ENCODE assay signal across 41 cellular contexts in genomic region chr17:46898364-46898763, GRCh38. TPM values are rescaled to one million over a fixed set of nuclear protein-coding genes. Genes with fewer than 3 reads are reported as not detected.
"Had no signal": no experiment of that assay in that cellular context is flagged by ENCODE, and none has a peak within 500 bp of the region (broad histone marks: within the 10 kb centered on the region; RNA-seq: fewer than 3 reads in every experiment).

No MANE protein-coding gene starts in this region.

- H3K36me3 Mint-ChIP-seq: activated CD8-positive, alpha-beta memory T cell treated with anti-CD3 and anti-CD28 coated beads, Interleukin-2, amount 10 ng/mL, durations not matched to agents 7 days and 5 days; activated naive CD4-positive, alpha-beta T cell treated with anti-CD3 and anti-CD28 coated beads, Interleukin-2, amount 50 U/mL, for 72 hours; activated naive CD8-positive, alpha-beta T cell treated with anti-CD3 and anti-CD28 coated beads for 36 hours had no signal

- FAIRE-seq: astrocyte, TTC549 had no signal

- H3K27ac Mint-ChIP-seq: activated CD4-positive, alpha-beta memory T cell treated with anti-CD3 and anti-CD28 coated beads, Interleukin-2, amount 10 ng/mL, durations not matched to agents 7 days and 5 days; activated CD4-positive, alpha-beta T cell treated with anti-CD3 and anti-CD28 coated beads for 36 hours; activated CD4-positive, alpha-beta T cell treated with anti-CD3 and anti-CD28 coated beads, Interleukin-2, amount 10 ng/mL, durations not matched to agents 7 days and 5 days; activated CD8-positive, alpha-beta memory T cell treated with anti-CD3 and anti-CD28 coated beads, Interleukin-2, amount 10 ng/mL, durations not matched to agents 7 days and 5 days; activated CD8-positive, alpha-beta T cell treated with anti-CD3 and anti-CD28 coated beads, Interleukin-2, amount 10 ng/mL, durations not matched to agents 7 days and 5 days; activated naive CD4-positive, alpha-beta T cell treated with anti-CD3 and anti-CD28 coated beads for 36 hours; activated naive CD4-positive, alpha-beta T cell treated with anti-CD3 and anti-CD28 coated beads, Interleukin-2, amount 50 U/mL, for 72 hours; activated naive CD8-positive, alpha-beta T cell treated with anti-CD3 and anti-CD28 coated beads for 36 hours; activated T-cell treated with anti-CD3 and anti-CD28 coated beads, Interleukin-2, amount 50 U/mL, for 72 hours; activated T-helper 1 cell treated with anti-CD3 and anti-CD28 coated beads, Interleukin-12 subunit alpha, Interleukin-12 subunit beta, Interleukin-2, Interleukin-4 antibody, amounts not matched to agents 30 ng/mL and 10 ng/mL and 1 ng/mL, durations not matched to agents 14 hours and 24 hours and 36 hours; activated T-helper 17 cell treated with anti-CD3 and anti-CD28 coated beads, Interleukin-2, amount 50 U/mL, for 72 hours; T-helper 1 cell treated with Interleukin-12 subunit alpha and Interleukin-12 subunit beta and Interleukin-4 antibody, amounts not matched to agents 30 μg/mL and 1 μg/mL, for 36 hours; T-helper 2 cell treated with Interferon-gamma antibody and Interleukin-4, amounts not matched to agents 5 μg/mL and 100 μg/mL, for 36 hours had no signal

- H3K9me3 Mint-ChIP-seq: activated CD4-positive, alpha-beta memory T cell treated with anti-CD3 and anti-CD28 coated beads, Interleukin-2, amount 10 ng/mL, durations not matched to agents 7 days and 5 days; activated CD4-positive, alpha-beta T cell treated with anti-CD3 and anti-CD28 coated beads, Interleukin-2, amount 10 ng/mL, durations not matched to agents 7 days and 5 days; activated naive CD4-positive, alpha-beta T cell treated with anti-CD3 and anti-CD28 coated beads, Interleukin-2, amount 50 U/mL, for 72 hours; activated naive CD8-positive, alpha-beta T cell treated with anti-CD3 and anti-CD28 coated beads for 36 hours; activated T-cell treated with anti-CD3 and anti-CD28 coated beads, Interleukin-2, amount 50 U/mL, for 72 hours; activated T-helper 1 cell treated with anti-CD3 and anti-CD28 coated beads, Interleukin-12 subunit alpha, Interleukin-12 subunit beta, Interleukin-2, Interleukin-4 antibody, amounts not matched to agents 30 ng/mL and 10 ng/mL and 1 ng/mL, durations not matched to agents 14 hours and 24 hours and 36 hours; activated T-helper 17 cell treated with anti-CD3 and anti-CD28 coated beads, Interleukin-2, amount 50 U/mL, for 72 hours; central memory CD8-positive, alpha-beta T cell; T-helper 1 cell treated with Interleukin-12 subunit alpha and Interleukin-12 subunit beta and Interleukin-4 antibody, amounts not matched to agents 30 μg/mL and 1 μg/mL, for 36 hours; T-helper 2 cell treated with Interferon-gamma antibody and Interleukin-4, amounts not matched to agents 5 μg/mL and 100 μg/mL, for 36 hours had no signal

- H3K4me1 ChIP-seq: adrenal gland, breast epithelium had no signal

- H3K27ac ChIP-seq: adrenal gland, body of pancreas, brain microvascular endothelial cell, breast epithelium, VCaP had no signal

- ATAC-seq: activated CD4-positive, alpha-beta T cell treated with anti-CD3 and anti-CD28 coated beads for 36 hours; activated CD4-positive, CD25-positive, alpha-beta regulatory T cell treated with anti-CD3 and anti-CD28 coated beads, Interleukin-2, amount 50 U/mL, for 24 hours; activated CD8-positive, alpha-beta memory T cell treated with anti-CD3 and anti-CD28 coated beads, Interleukin-2, amount 10 ng/mL, durations not matched to agents 7 days and 5 days; activated CD8-positive, alpha-beta T cell treated with anti-CD3 and anti-CD28 coated beads, Interleukin-2, amount 10 ng/mL, durations not matched to agents 7 days and 5 days; activated naive CD4-positive, alpha-beta T cell treated with anti-CD3 and anti-CD28 coated beads, Interleukin-2, amount 50 U/mL, for 72 hours; activated T-cell treated with anti-CD3 and anti-CD28 coated beads, Interleukin-2, amount 50 U/mL, for 4 hours; activated T-cell treated with anti-CD3 and anti-CD28 coated beads, Interleukin-2, amount 50 U/mL, for 72 hours; activated T-helper 17 cell treated with anti-CD3 and anti-CD28 coated beads, Interleukin-2, amount 50 U/mL, for 72 hours; body of pancreas had no signal

- H3K27me3 ChIP-seq: adrenal gland, body of pancreas, brain microvascular endothelial cell had no signal

- H3K4me3 ChIP-seq: adrenal gland, body of pancreas, breast epithelium had no signal

- H3K27me3 Mint-ChIP-seq: activated naive CD8-positive, alpha-beta T cell treated with anti-CD3 and anti-CD28 coated beads for 36 hours had no signal

- H3K4me1 Mint-ChIP-seq: activated CD4-positive, alpha-beta memory T cell treated with anti-CD3 and anti-CD28 coated beads, Interleukin-2, amount 10 ng/mL, durations not matched to agents 7 days and 5 days; activated CD4-positive, alpha-beta T cell treated with anti-CD3 and anti-CD28 coated beads for 36 hours; activated CD4-positive, alpha-beta T cell treated with anti-CD3 and anti-CD28 coated beads, Interleukin-2, amount 10 ng/mL, durations not matched to agents 7 days and 5 days; activated CD8-positive, alpha-beta memory T cell treated with anti-CD3 and anti-CD28 coated beads, Interleukin-2, amount 10 ng/mL, durations not matched to agents 7 days and 5 days; activated naive CD8-positive, alpha-beta T cell treated with anti-CD3 and anti-CD28 coated beads for 36 hours; activated T-helper 17 cell treated with anti-CD3 and anti-CD28 coated beads, Interleukin-2, amount 50 U/mL, for 72 hours; central memory CD8-positive, alpha-beta T cell had no signal

- H3K4me3 Mint-ChIP-seq: activated CD4-positive, alpha-beta memory T cell treated with anti-CD3 and anti-CD28 coated beads, Interleukin-2, amount 10 ng/mL, durations not matched to agents 7 days and 5 days; activated CD4-positive, alpha-beta T cell treated with anti-CD3 and anti-CD28 coated beads for 36 hours; activated CD4-positive, alpha-beta T cell treated with anti-CD3 and anti-CD28 coated beads, Interleukin-2, amount 10 ng/mL, durations not matched to agents 7 days and 5 days; activated CD8-positive, alpha-beta memory T cell treated with anti-CD3 and anti-CD28 coated beads, Interleukin-2, amount 10 ng/mL, durations not matched to agents 7 days and 5 days; activated CD8-positive, alpha-beta T cell treated with anti-CD3 and anti-CD28 coated beads, Interleukin-2, amount 10 ng/mL, durations not matched to agents 7 days and 5 days; activated naive CD4-positive, alpha-beta T cell treated with anti-CD3 and anti-CD28 coated beads for 36 hours; activated naive CD8-positive, alpha-beta T cell treated with anti-CD3 and anti-CD28 coated beads for 36 hours; activated T-cell treated with anti-CD3 and anti-CD28 coated beads, Interleukin-2, amount 50 U/mL, for 4 hours; activated T-cell treated with anti-CD3 and anti-CD28 coated beads, Interleukin-2, amount 50 U/mL, for 72 hours; activated T-helper 1 cell treated with anti-CD3 and anti-CD28 coated beads, Interleukin-12 subunit alpha, Interleukin-12 subunit beta, Interleukin-2, Interleukin-4 antibody, amounts not matched to agents 30 ng/mL and 10 ng/mL and 1 ng/mL, durations not matched to agents 14 hours and 24 hours and 36 hours; activated T-helper 17 cell treated with anti-CD3 and anti-CD28 coated beads, Interleukin-2, amount 50 U/mL, for 72 hours; central memory CD8-positive, alpha-beta T cell; T-helper 1 cell treated with Interleukin-12 subunit alpha and Interleukin-12 subunit beta and Interleukin-4 antibody, amounts not matched to agents 30 μg/mL and 1 μg/mL, for 36 hours; T-helper 2 cell treated with Interferon-gamma antibody and Interleukin-4, amounts not matched to agents 5 μg/mL and 100 μg/mL, for 36 hours had no signal

- DNase-seq: activated CD4-positive, alpha-beta memory T cell treated with anti-CD3 and anti-CD28 coated beads, Interleukin-2, amount 10 ng/mL, durations not matched to agents 7 days and 5 days; activated CD4-positive, alpha-beta T cell treated with anti-CD3 and anti-CD28 coated beads for 1 hour; activated CD4-positive, alpha-beta T cell treated with anti-CD3 and anti-CD28 coated beads for 36 hours; activated CD4-positive, alpha-beta T cell treated with anti-CD3 and anti-CD28 coated beads for 48 hours; activated CD4-positive, alpha-beta T cell treated with anti-CD3 and anti-CD28 coated beads, Interleukin-2, amount 10 ng/mL, durations not matched to agents 7 days and 5 days; activated CD4-positive, alpha-beta T cell treated with anti-CD3 and anti-CD28 coated beads, Interleukin-2, amount 50 U/mL, for 48 hours; activated CD4-positive, CD25-positive, alpha-beta regulatory T cell; activated CD8-positive, alpha-beta memory T cell treated with anti-CD3 and anti-CD28 coated beads for 24 hours; activated CD8-positive, alpha-beta memory T cell treated with anti-CD3 and anti-CD28 coated beads, Interleukin-2, amount 10 ng/mL, durations not matched to agents 7 days and 5 days; activated CD8-positive, alpha-beta T cell treated with anti-CD3 and anti-CD28 coated beads, Interleukin-2, amount 10 ng/mL, durations not matched to agents 7 days and 5 days; activated effector memory CD4-positive, alpha-beta T cell treated with anti-CD3 and anti-CD28 coated beads, Interleukin-2, amount 50 U/mL, for 16 hours; activated gamma-delta T cell treated with Interleukin-2 at 50 U/mL for 16 hours; activated naive CD4-positive, alpha-beta T cell; activated naive CD4-positive, alpha-beta T cell treated with anti-CD3 and anti-CD28 coated beads for 36 hours; activated naive CD4-positive, alpha-beta T cell treated with anti-CD3 and anti-CD28 coated beads, Interleukin-2, amount 50 U/mL, for 16 hours; activated naive CD8-positive, alpha-beta T cell treated with anti-CD3 and anti-CD28 coated beads for 36 hours; activated T-cell treated with anti-CD3 and anti-CD28 coated beads for 4 hours; activated T-cell treated with anti-CD3 and anti-CD28 coated beads, Interleukin-2, amount 50 U/mL, for 1 hour; activated T-cell treated with anti-CD3 and anti-CD28 coated beads, Interleukin-2, amount 50 U/mL, for 4 hours; activated T-cell treated with anti-CD3 and anti-CD28 coated beads, Interleukin-2, amount 50 U/mL, for 72 hours; adrenal gland; amniotic stem cell; body of pancreas; brain microvascular endothelial cell; caudate nucleus; cerebellar nuclear complex; T-helper 1 cell; T-helper 2 cell; T-helper 9 cell had no signal

- H3K9me3 ChIP-seq: adrenal gland had no signal

- H3K36me3 ChIP-seq: adrenal gland, brain microvascular endothelial cell, breast epithelium had no signal

RNA-seq across cellular contexts. Expression of gene WNT9B, which starts 47.0 kb away (rescaled TPM):
- total RNA-seq: activated CD4-positive, alpha-beta memory T cell treated with anti-CD3 and anti-CD28 coated beads, Interleukin-2, amount 10 ng/mL, durations not matched to agents 7 days and 5 days; activated CD4-positive, alpha-beta T cell treated with anti-CD3 and anti-CD28 coated beads for 36 hours; activated CD4-positive, alpha-beta T cell treated with anti-CD3 and anti-CD28 coated beads, Interleukin-2, amount 10 ng/mL, durations not matched to agents 7 days and 5 days; activated CD8-positive, alpha-beta memory T cell treated with anti-CD3 and anti-CD28 coated beads, Interleukin-2, amount 10 ng/mL, durations not matched to agents 7 days and 5 days; activated CD8-positive, alpha-beta T cell treated with anti-CD3 and anti-CD28 coated beads, Interleukin-2, amount 10 ng/mL, durations not matched to agents 7 days and 5 days; activated naive CD4-positive, alpha-beta T cell treated with anti-CD3 and anti-CD28 coated beads for 36 hours; activated naive CD4-positive, alpha-beta T cell treated with anti-CD3 and anti-CD28 coated beads, Interleukin-2, amount 50 U/mL, for 72 hours; activated naive CD8-positive, alpha-beta T cell treated with anti-CD3 and anti-CD28 coated beads for 36 hours; activated T-cell treated with anti-CD3 and anti-CD28 coated beads, Interleukin-2, amount 50 U/mL, for 4 hours; activated T-cell treated with anti-CD3 and anti-CD28 coated beads, Interleukin-2, amount 50 U/mL, for 72 hours; activated T-helper 1 cell treated with anti-CD3 and anti-CD28 coated beads, Interleukin-12 subunit alpha, Interleukin-12 subunit beta, Interleukin-2, Interleukin-4 antibody, amounts not matched to agents 30 ng/mL and 10 ng/mL and 1 ng/mL, durations not matched to agents 14 hours and 24 hours and 36 hours; activated T-helper 17 cell treated with anti-CD3 and anti-CD28 coated beads, Interleukin-2, amount 50 U/mL, for 72 hours; body of pancreas; chondrocyte had no signal
